ENCODE assay signal across 21 cellular contexts in the genomic region with DNA sequence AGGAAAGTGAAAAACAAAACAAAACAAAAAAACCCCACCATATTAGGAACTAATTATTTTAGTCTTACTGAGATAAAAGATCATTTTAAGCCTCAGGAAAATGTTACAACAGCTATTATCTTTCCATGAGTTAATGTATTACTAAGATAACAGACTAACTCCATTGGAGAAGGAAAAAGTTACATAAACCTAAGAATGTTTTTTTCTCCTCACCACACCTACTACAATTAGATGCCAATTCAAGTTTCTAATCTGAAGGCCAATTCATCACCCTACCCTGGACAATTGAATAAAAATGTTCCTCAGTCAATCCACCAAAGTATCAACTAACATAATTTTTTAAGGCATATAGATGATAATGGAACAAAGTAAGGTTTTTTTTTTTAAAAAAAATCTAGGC. TPM values are rescaled to one million over a fixed set of nuclear protein-coding genes. Genes with fewer than 3 reads are reported as not detected.
DNase-seq lines count a peak whose midpoint lies in the region; ATAC-seq, FAIRE-seq and TF ChIP-seq lines count a peak whose summit lies in the region.
"Had no signal": no experiment of that assay in that cellular context is flagged by ENCODE, and none has a peak within 500 bp of the region (broad histone marks: within the 10 kb centered on the region; RNA-seq: fewer than 3 reads in every experiment).

No MANE protein-coding gene starts in this region.

- no peaks in the 10 kb centered on the region for H3K27me3 ChIP-seq in right cardiac atrium (ENCODE audit: control insufficient read depth, insufficient read depth)
- no peaks in the 10 kb centered on the region for H3K27me3 ChIP-seq in pancreas
- H3K27me3 ChIP-seq: SJSA1 had no signal

- no peak for DNase-seq in right cardiac atrium
- no peak for DNase-seq in Right ventricle myocardium inferior (ENCODE audit: missing footprints)
- no peak for DNase-seq in kidney
- no peak for DNase-seq in pancreas
- no peak for DNase-seq in cortex of kidney (lab: John Stamatoyannopoulos, UW)
- no peak for DNase-seq in COLO829 (ENCODE audit: low spot score)
- DNase-seq: DMS 273 treated with DMSO at 0.1 percent for 48 hours; DND-41; GOT3; Kasumi-1; NCI-H1694; NCI-H2081; NCI-H2171; NCI-H345; NCI-H524; NCI-H774; NK-92 treated with Interleukin-12 subunit alpha and Interleukin-12 subunit beta, amount 100 ng/mL, for 24 hours had no signal

- intact Hi-C loops in right cardiac atrium (cut with DNase I) (no loop called here), Right ventricle myocardium inferior (cut with DNase I) (no loop called here), kidney (cut with DNase I) (no loop called here), pancreas (cut with DNase I) (no loop called here)

- TF ChIP-seq CTCF in kidney (IDR thresholded peaks at IDR 0.05; ENCODE audit: borderline replicate concordance, extremely low read depth, insufficient read depth) (no peak), pancreas (IDR thresholded peaks at IDR 0.05) (no peak)

- H3K4me3 ChIP-seq in right cardiac atrium (ENCODE audit: low read length): no peak overlapping the region
- H3K4me3 ChIP-seq in kidney (ENCODE audit: low read length in 2 of 2): no peak overlapping the region
- H3K4me3 ChIP-seq in pancreas: no peak overlapping the region
- H3K4me3 ChIP-seq: GM12878, SJSA1 had no signal

- peak; percentile 35 for FAIRE-seq in kidney (lab: Jason Lieb, UNC)
- peak; percentile 85 for FAIRE-seq in pancreas (lab: Jason Lieb, UNC)
- FAIRE-seq: GM12878 had no signal

- no peaks in the 10 kb centered on the region for H3K9me3 ChIP-seq in right cardiac atrium (ENCODE audit: control insufficient read depth, low read length)
- no peaks in the 10 kb centered on the region for H3K9me3 ChIP-seq in kidney (ENCODE audit: control insufficient read depth in 1 of 2, low read length in 2 of 2)
- H3K9me3 ChIP-seq in pancreas: no peaks in the 10 kb centered on the region
- H3K9me3 ChIP-seq: SJSA1 had no signal

- ATAC-seq in right cardiac atrium: peak; percentile 41 to 84
- ATAC-seq in Right ventricle myocardium inferior: no peak
- ATAC-seq in pancreas: peak; percentile 88 to 94 (median 92)
- no peak for ATAC-seq in HG02840 (IDR thresholded peaks at IDR 0.05; ENCODE audit: low FRiP score, unreplicated experiment)
- ATAC-seq: GM12878, HCT116 had no signal

- no peaks in the 10 kb centered on the region for H3K4me1 ChIP-seq in right cardiac atrium (ENCODE audit: control insufficient read depth, insufficient read depth, low read length)
- H3K4me1 ChIP-seq in kidney (ENCODE audit: control insufficient read depth in 1 of 2, insufficient read depth in 1 of 2, low read depth in 1 of 2, low read length in 2 of 2): no peaks in the 10 kb centered on the region
- peaks cover 6 to 16% (median 9%) of the 10 kb centered on the region in 3 donors for H3K4me1 ChIP-seq in pancreas
- H3K4me1 ChIP-seq: SJSA1 had no signal

- no peak overlapping the region for H3K27ac ChIP-seq in right cardiac atrium (ENCODE audit: low read length)
- no peak overlapping the region for H3K27ac ChIP-seq in kidney (ENCODE audit: low read depth in 2 of 2, low read length in 2 of 2)
- peak overlapping the region in 2 of 4 donors; percentile 51 to 71 for H3K27ac ChIP-seq in pancreas
- H3K27ac ChIP-seq: SJSA1 had no signal

- H3K36me3 ChIP-seq in kidney (ENCODE audit: control insufficient read depth in 1 of 2, insufficient read depth in 2 of 2, low read length in 2 of 2): peaks cover 16 to 20% of the 10 kb centered on the region in 2 donors
- peaks cover 0 to 12% (median 2%) of the 10 kb centered on the region in 3 donors for H3K36me3 ChIP-seq in pancreas

- H3K9ac ChIP-seq in kidney (ENCODE audit: low read length in 2 of 2): no peak overlapping the region

RNA-seq across cellular contexts. Expression of a gene that starts 10.2 kb away (rescaled TPM):
- total RNA-seq in right cardiac atrium (10 to 100 TPM; 33.6 to 53.3 (median 37.0) TPM), Right ventricle myocardium inferior (38.9 TPM), kidney (43.1 TPM), pancreas (10 to 100 TPM; 35.2 to 78.0 (median 47.7) TPM)
- polyA plus RNA-seq in right cardiac atrium (7.2 TPM), kidney (ENCODE audit: insufficient read depth, low read depth, low replicate concordance) (9.5 TPM), pancreas (10 to 100 TPM in 1 of 2 donors, 1 to 10 TPM in 1; 7.8 to 14.6 TPM)

RNA-seq across cellular contexts. Expression of a gene that starts 40.0 kb away (rescaled TPM):
- 10 to 100 TPM; 50.1 to 57.5 (median 52.4) TPM for total RNA-seq in right cardiac atrium
- 62.5 TPM for polyA plus RNA-seq in right cardiac atrium
- total RNA-seq in Right ventricle myocardium inferior: 122 TPM
- 40.2 TPM for total RNA-seq in kidney
- 120 TPM for polyA plus RNA-seq in kidney (ENCODE audit: insufficient read depth, low read depth, low replicate concordance)
- 10 to 100 TPM; 16.0 to 20.4 (median 18.4) TPM for total RNA-seq in pancreas
- polyA plus RNA-seq in pancreas: 10 to 100 TPM; 32.4 to 40.6 TPM

Comparison
In these comparisons a context has a peak if more than half of its experiments do, and no peak if none do; other contexts are left out.
1. ATAC-seq: peak in right cardiac atrium (2 of 2) and pancreas (4 of 4); none in Right ventricle myocardium inferior (single experiment) and HG02840 (single experiment).